In the genomic region with DNA sequence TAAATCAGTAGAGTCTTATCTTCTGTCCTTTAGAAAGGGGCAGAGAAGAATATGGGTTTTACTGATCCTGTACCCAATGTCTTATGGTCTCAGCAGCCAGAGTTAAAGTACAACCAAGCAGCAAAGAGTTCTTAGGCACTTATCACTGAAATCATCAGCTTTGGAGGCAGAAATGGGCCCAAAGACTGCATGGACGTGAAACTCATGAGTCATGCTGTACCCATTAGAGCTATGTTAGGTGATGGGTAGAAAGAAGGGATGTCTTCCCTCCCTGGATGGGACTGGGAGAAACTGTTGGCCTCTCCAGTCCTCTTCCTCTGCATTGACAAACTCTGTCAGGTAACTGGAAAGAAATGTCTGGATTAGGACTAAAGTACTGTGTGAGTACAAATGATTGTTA, we compare ENCODE assay signal across 12 cellular contexts.
DNase-seq lines count a peak whose midpoint lies in the region; ATAC-seq and TF ChIP-seq lines count a peak whose summit lies in the region.
"Had no signal": no experiment of that assay in that cellular context is flagged by ENCODE, and none has a peak within 500 bp of the region (broad histone marks: within the 10 kb centered on the region; RNA-seq: fewer than 3 reads in every experiment).

No MANE protein-coding gene starts in this region.

- no peak overlapping the region for H3K27ac ChIP-seq in DND-41 (ENCODE audit: low read length)
- H3K27ac ChIP-seq: PC-9 had no signal

- H3K79me2 ChIP-seq in DND-41 (ENCODE audit: insufficient read depth, low read length), result no peaks in the 10 kb centered on the region

- H4K20me1 ChIP-seq in DND-41 (ENCODE audit: insufficient read depth, low read length), result no peaks in the 10 kb centered on the region

- no peak overlapping the region for H3K4me2 ChIP-seq in DND-41 (ENCODE audit: insufficient read depth, low read length)
- H3K4me2 ChIP-seq: PC-9 had no signal

- H2AFZ ChIP-seq in DND-41 (ENCODE audit: low read depth, low read length), result 0 out of 2 replicates have a peak overlapping the region, but pooled peaks have one; percentile 25
- H2AFZ ChIP-seq: PC-9 had no signal

- H3K36me3 ChIP-seq in DND-41 (ENCODE audit: insufficient read depth, low read length), result no peaks in the 10 kb centered on the region
- no peaks in the 10 kb centered on the region for H3K36me3 ChIP-seq in HAP-1 (replicated peaks)

- DNase-seq in DND-41, result no peak
- peak; percentile 36 for DNase-seq in M059J (ENCODE audit: low read depth)
- peak; percentile 30 for DNase-seq in fibroblast of mammary gland (ENCODE audit: low read depth)
- no peak for DNase-seq in GOT3 (lab: John Stamatoyannopoulos, UW)
- DNase-seq in GDM1 (lab: John Stamatoyannopoulos, UW), result no peak
- DNase-seq in NCI-H128 (lab: John Stamatoyannopoulos, UW; ENCODE audit: unreplicated experiment), result no peak
- DNase-seq in HAP-1 (ENCODE audit: low spot score in 2 of 2), result no peak
- DNase-seq: DMS79, NCI-H1436, NCI-H2081 treated with DMSO at 0.1 percent for 48 hours had no signal

- no peak overlapping the region for H3K4me3 ChIP-seq in DND-41 (ENCODE audit: low read depth in 1 of 2, low read length in 2 of 2)
- no peak overlapping the region for H3K4me3 ChIP-seq in fibroblast of mammary gland (ENCODE audit: control insufficient read depth, low read depth, low read length)
- H3K4me3 ChIP-seq in HAP-1, result no peak overlapping the region
- H3K4me3 ChIP-seq: PC-9 had no signal

- in situ Hi-C loops in HAP-1 (cut with MboI; ENCODE audit: low sequenced_read_pairs), result no loop called here

- no peaks in the 10 kb centered on the region for H3K9me3 ChIP-seq in DND-41 (ENCODE audit: insufficient read depth, low read length, severe bottlenecking)
- no peaks in the 10 kb centered on the region for H3K9me3 ChIP-seq in HAP-1

- H3K4me1 ChIP-seq in DND-41 (ENCODE audit: insufficient read depth, low read length) (no peaks in the 10 kb centered on the region), HAP-1 (no peaks in the 10 kb centered on the region)

- no peak for ATAC-seq in DND-41 (ENCODE audit: insufficient read depth, low read depth)
- ATAC-seq in GM21576 (IDR thresholded peaks at IDR 0.05; ENCODE audit: unreplicated experiment), result peak; percentile 11

- TF ChIP-seq CTCF in DND-41 (IDR thresholded peaks at IDR 0.05; ENCODE audit: borderline replicate concordance, extremely low read depth, low read length, poor library complexity, severe bottlenecking) (no peak), fibroblast of mammary gland (conservative IDR thresholded peaks at IDR 0.05; ENCODE audit: control insufficient read depth, insufficient read depth, low read depth, low read length) (no peak)

- no peak overlapping the region for H3K9ac ChIP-seq in DND-41 (ENCODE audit: low read depth, low read length)

- H3K27me3 ChIP-seq in DND-41 (ENCODE audit: insufficient read depth, low read length, poor library complexity), result no peaks in the 10 kb centered on the region
- no peaks in the 10 kb centered on the region for H3K27me3 ChIP-seq in HAP-1 (ENCODE audit: low read depth)

Comparison
In these comparisons a context has a peak if more than half of its experiments do, and no peak if none do; other contexts are left out.
1. DNase-seq: peak in M059J (single experiment) and fibroblast of mammary gland (single experiment); none in DND-41 (single experiment), GOT3 (single experiment), GDM1 (single experiment), NCI-H128 (single experiment) and HAP-1 (0 of 2).